10 cellular contexts compared by ENCODE assay signal in genomic region chr18:25348361-25349130, GRCh38. TPM values are rescaled to one million over a fixed set of nuclear protein-coding genes. Genes with fewer than 3 reads are reported as not detected.
DNase-seq lines count a peak whose midpoint lies in the region; ATAC-seq, FAIRE-seq and TF ChIP-seq lines count a peak whose summit lies in the region.
"Had no signal": no experiment of that assay in that cellular context is flagged by ENCODE, and none has a peak within 500 bp of the region (broad histone marks: within the 10 kb centered on the region; RNA-seq: fewer than 3 reads in every experiment).

No MANE protein-coding gene starts in this region.

- H3K27ac ChIP-seq in HUES48 (ENCODE audit: low read depth, low read length) (peak overlapping the region; percentile 73), astrocyte (ENCODE audit: low read depth, low read length) (peak overlapping the region; percentile 89), skeletal muscle tissue (ENCODE audit: low read depth, low read length) (peak overlapping the region; percentile 72), prostate gland (no peak overlapping the region)

- H3K9ac ChIP-seq in HUES48 (ENCODE audit: low read depth, low read length): no peak overlapping the region; the same call in 1 of the 2 replicates
- H3K9ac ChIP-seq in astrocyte (ENCODE audit: low read length): peak overlapping the region; percentile 88
- H3K9ac ChIP-seq in skeletal muscle tissue (ENCODE audit: low read depth in 1 of 3, low read length in 3 of 3): peak overlapping the region; percentile 66 to 69 (median 67)

- H3K79me2 ChIP-seq in astrocyte (ENCODE audit: insufficient read depth, low read length): peaks cover 32% of the 10 kb centered on the region

- no peak for FAIRE-seq in astrocyte (lab: Jason Lieb, UNC)
- FAIRE-seq: GM12878 had no signal

- no peaks in the 10 kb centered on the region for H3K36me3 Mint-ChIP-seq in astrocyte (ENCODE audit: low read depth, unreplicated experiment)

- H3K27ac Mint-ChIP-seq in astrocyte (ENCODE audit: unreplicated experiment): peak overlapping the region; percentile 96

- peak overlapping the region; percentile 97 for H3K4me3 Mint-ChIP-seq in astrocyte (ENCODE audit: unreplicated experiment)

- TF ChIP-seq POLR2A in prostate gland (IDR thresholded peaks at IDR 0.05): no peak

- H3K27me3 ChIP-seq in HUES48 (ENCODE audit: control insufficient read depth, insufficient read depth, low read length) (peaks cover 71% of the 10 kb centered on the region), astrocyte (ENCODE audit: insufficient read depth, low read length) (no peaks in the 10 kb centered on the region), skeletal muscle tissue (ENCODE audit: control insufficient read depth in 3 of 3, insufficient read depth in 3 of 3, low read length in 3 of 3) (peaks cover 0 to 6% (median 5%) of the 10 kb centered on the region in 3 donors), prostate gland (replicated peaks; ENCODE audit: insufficient read depth) (no peaks in the 10 kb centered on the region)

- H3K36me3 ChIP-seq in HUES48 (ENCODE audit: control insufficient read depth, insufficient read depth, low read length) (no peaks in the 10 kb centered on the region), astrocyte (ENCODE audit: insufficient read depth, low read length) (no peaks in the 10 kb centered on the region), skeletal muscle tissue (ENCODE audit: control insufficient read depth in 3 of 3, insufficient read depth in 3 of 3, low read length in 3 of 3) (no peaks in the 10 kb centered on the region), prostate gland (no peaks in the 10 kb centered on the region)

- TF ChIP-seq CTCF in astrocyte (IDR thresholded peaks at IDR 0.05; ENCODE audit: insufficient read depth, low read depth, low read length): no peak
- no peak for TF ChIP-seq CTCF in prostate gland (IDR thresholded peaks at IDR 0.05)

- no peaks in the 10 kb centered on the region for H3K9me3 Mint-ChIP-seq in astrocyte (ENCODE audit: unreplicated experiment)

- H3K4me1 ChIP-seq in HUES48 (ENCODE audit: control insufficient read depth, insufficient read depth, low read length) (peaks cover 14% of the 10 kb centered on the region), astrocyte (ENCODE audit: insufficient read depth, low read length) (peaks cover 5% of the 10 kb centered on the region), skeletal muscle tissue (ENCODE audit: control insufficient read depth in 3 of 3, insufficient read depth in 3 of 3, low read length in 3 of 3) (peaks cover 0 to 21% (median 12%) of the 10 kb centered on the region in 3 donors), prostate gland (replicated peaks) (no peaks in the 10 kb centered on the region)

- 50% methylated on average over 17 of the region's 17 CpGs for WGBS in prostate gland

- H4K20me1 ChIP-seq in astrocyte (ENCODE audit: insufficient read depth, low read length): peaks cover 5% of the 10 kb centered on the region

- H3K9me3 ChIP-seq in HUES48 (ENCODE audit: control insufficient read depth, insufficient read depth, low read length) (no peaks in the 10 kb centered on the region), astrocyte (ENCODE audit: insufficient read depth, low read depth, low read length) (no peaks in the 10 kb centered on the region), skeletal muscle tissue (ENCODE audit: control insufficient read depth in 3 of 3, low read length in 3 of 3) (no peaks in the 10 kb centered on the region), prostate gland (no peaks in the 10 kb centered on the region)

- H3K27me3 Mint-ChIP-seq in astrocyte (ENCODE audit: low read depth, unreplicated experiment): no peaks in the 10 kb centered on the region

- H3K4me2 ChIP-seq in astrocyte (ENCODE audit: low read length): peak overlapping the region; percentile 93

- intact Hi-C loops in prostate gland (cut with DNase I): loop anchor here (10.0 kb wide), 1 partner anchor 64 kb away; no protein-coding TSS in a partner anchor

- ATAC-seq in GM19463 (IDR thresholded peaks at IDR 0.05; ENCODE audit: unreplicated experiment): no peak
- no peak for ATAC-seq in HG03432 (IDR thresholded peaks at IDR 0.05; ENCODE audit: unreplicated experiment)
- ATAC-seq: GM12878 had no signal

- H3K4me3 ChIP-seq in HUES48 (ENCODE audit: low read depth, low read length) (peak overlapping the region; percentile 86), astrocyte (ENCODE audit: insufficient read depth, low read depth, low read length) (peak overlapping the region; percentile 88), skeletal muscle tissue (ENCODE audit: low read length in 3 of 3) (peak overlapping the region; percentile 71 to 87 (median 77)), prostate gland (no peak overlapping the region)
- H3K4me3 ChIP-seq: GM12878 had no signal

- DNase-seq in astrocyte (ENCODE audit: low read depth): no peak
- DNase-seq in left kidney (ENCODE audit: low read depth, low spot score): peak; percentile 44
- DNase-seq in prostate gland (ENCODE audit: low spot score): no peak
- no peak for DNase-seq in activated gamma-delta T cell treated with Interleukin-2 at 50 U/mL for 16 hours
- DNase-seq: NCI-H1930 had no signal

- H3K4me1 Mint-ChIP-seq in astrocyte (ENCODE audit: low read depth, unreplicated experiment): peaks cover 17% of the 10 kb centered on the region

- peak overlapping the region; percentile 81 for H2AFZ ChIP-seq in astrocyte (ENCODE audit: low read depth, low read length)

RNA-seq across cellular contexts. Expression of gene ZNF521, which starts 3.4 kb away (rescaled TPM):
- 43.0 and 48.0 TPM in 2 replicates for total RNA-seq in astrocyte
- total RNA-seq in skeletal muscle tissue: 40.2 TPM
- total RNA-seq in prostate gland: 10 to 100 TPM; 12.7 to 41.5 TPM

Comparison
In these comparisons a context has a peak if more than half of its experiments do, and no peak if none do; other contexts are left out.
1. H3K27ac ChIP-seq: peak in HUES48 (single experiment), astrocyte (single experiment) and skeletal muscle tissue (single experiment); none in prostate gland (0 of 2).
2. H3K4me3 ChIP-seq: peak in HUES48 (single experiment), astrocyte (single experiment) and skeletal muscle tissue (3 of 3); none in prostate gland (0 of 2).